In the genomic region with DNA sequence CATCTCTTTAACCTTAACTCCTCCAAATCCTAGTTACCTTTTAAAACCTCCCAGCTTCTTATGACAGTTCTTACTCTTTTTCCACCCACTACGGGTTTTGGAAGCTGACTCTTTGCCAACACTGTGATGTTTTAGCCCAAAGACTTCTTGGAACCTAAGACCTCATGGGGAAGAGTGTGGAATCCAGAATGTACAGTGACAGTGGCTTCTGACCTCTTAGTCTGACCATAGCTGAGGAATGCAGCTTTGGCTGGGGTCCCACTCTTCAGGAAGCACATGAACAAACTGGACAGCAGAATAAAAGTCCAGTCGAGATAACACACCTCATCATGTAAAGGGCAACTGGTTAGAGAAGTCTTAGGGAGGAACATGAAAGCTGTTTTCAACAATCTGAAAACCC, we compare ENCODE assay signal across 1 cellular context.
TF ChIP-seq lines count a peak whose summit lies in the region.

No MANE protein-coding gene starts in this region.

TF ChIP-seq in GM23338, 12 proteins besides CTCF, POLR2A, EP300 and RAD21:
- no peak for TF ChIP-seq ZNF114 (CRISPR knock-in tag; IDR thresholded peaks at IDR 0.05)
- TF ChIP-seq, protein P1, sequence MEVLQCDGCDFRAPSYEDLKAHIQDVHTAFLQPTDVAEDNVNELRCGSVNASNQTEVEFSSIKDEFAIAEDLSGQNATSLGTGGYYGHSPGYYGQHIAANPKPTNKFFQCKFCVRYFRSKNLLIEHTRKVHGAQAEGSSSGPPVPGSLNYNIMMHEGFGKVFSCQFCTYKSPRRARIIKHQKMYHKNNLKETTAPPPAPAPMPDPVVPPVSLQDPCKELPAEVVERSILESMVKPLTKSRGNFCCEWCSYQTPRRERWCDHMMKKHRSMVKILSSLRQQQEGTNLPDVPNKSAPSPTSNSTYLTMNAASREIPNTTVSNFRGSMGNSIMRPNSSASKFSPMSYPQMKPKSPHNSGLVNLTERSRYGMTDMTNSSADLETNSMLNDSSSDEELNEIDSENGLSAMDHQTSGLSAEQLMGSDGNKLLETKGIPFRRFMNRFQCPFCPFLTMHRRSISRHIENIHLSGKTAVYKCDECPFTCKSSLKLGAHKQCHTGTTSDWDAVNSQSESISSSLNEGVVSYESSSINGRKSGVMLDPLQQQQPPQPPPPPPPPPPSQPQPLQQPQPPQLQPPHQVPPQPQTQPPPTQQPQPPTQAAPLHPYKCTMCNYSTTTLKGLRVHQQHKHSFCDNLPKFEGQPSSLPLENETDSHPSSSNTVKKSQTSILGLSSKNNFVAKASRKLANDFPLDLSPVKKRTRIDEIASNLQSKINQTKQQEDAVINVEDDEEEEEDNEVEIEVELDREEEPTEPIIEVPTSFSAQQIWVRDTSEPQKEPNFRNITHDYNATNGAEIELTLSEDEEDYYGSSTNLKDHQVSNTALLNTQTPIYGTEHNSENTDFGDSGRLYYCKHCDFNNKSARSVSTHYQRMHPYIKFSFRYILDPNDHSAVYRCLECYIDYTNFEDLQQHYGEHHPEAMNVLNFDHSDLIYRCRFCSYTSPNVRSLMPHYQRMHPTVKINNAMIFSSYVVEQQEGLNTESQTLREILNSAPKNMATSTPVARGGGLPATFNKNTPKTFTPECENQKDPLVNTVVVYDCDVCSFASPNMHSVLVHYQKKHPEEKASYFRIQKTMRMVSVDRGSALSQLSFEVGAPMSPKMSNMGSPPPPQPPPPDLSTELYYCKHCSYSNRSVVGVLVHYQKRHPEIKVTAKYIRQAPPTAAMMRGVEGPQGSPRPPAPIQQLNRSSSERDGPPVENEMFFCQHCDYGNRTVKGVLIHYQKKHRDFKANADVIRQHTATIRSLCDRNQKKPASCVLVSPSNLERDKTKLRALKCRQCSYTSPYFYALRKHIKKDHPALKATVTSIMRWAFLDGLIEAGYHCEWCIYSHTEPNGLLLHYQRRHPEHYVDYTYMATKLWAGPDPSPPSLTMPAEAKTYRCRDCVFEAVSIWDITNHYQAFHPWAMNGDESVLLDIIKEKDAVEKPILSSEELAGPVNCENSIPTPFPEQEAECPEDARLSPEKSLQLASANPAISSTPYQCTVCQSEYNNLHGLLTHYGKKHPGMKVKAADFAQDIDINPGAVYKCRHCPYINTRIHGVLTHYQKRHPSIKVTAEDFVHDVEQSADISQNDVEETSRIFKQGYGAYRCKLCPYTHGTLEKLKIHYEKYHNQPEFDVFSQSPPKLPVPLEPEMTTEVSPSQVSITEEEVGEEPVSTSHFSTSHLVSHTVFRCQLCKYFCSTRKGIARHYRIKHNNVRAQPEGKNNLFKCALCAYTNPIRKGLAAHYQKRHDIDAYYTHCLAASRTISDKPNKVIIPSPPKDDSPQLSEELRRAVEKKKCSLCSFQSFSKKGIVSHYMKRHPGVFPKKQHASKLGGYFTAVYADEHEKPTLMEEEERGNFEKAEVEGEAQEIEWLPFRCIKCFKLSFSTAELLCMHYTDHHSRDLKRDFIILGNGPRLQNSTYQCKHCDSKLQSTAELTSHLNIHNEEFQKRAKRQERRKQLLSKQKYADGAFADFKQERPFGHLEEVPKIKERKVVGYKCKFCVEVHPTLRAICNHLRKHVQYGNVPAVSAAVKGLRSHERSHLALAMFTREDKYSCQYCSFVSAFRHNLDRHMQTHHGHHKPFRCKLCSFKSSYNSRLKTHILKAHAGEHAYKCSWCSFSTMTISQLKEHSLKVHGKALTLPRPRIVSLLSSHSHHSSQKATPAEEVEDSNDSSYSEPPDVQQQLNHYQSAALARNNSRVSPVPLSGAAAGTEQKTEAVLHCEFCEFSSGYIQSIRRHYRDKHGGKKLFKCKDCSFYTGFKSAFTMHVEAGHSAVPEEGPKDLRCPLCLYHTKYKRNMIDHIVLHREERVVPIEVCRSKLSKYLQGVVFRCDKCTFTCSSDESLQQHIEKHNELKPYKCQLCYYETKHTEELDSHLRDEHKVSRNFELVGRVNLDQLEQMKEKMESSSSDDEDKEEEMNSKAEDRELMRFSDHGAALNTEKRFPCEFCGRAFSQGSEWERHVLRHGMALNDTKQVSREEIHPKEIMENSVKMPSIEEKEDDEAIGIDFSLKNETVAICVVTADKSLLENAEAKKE (CRISPR knock-in tag; IDR thresholded peaks at IDR 0.05): no peak
- TF ChIP-seq, protein P2, sequence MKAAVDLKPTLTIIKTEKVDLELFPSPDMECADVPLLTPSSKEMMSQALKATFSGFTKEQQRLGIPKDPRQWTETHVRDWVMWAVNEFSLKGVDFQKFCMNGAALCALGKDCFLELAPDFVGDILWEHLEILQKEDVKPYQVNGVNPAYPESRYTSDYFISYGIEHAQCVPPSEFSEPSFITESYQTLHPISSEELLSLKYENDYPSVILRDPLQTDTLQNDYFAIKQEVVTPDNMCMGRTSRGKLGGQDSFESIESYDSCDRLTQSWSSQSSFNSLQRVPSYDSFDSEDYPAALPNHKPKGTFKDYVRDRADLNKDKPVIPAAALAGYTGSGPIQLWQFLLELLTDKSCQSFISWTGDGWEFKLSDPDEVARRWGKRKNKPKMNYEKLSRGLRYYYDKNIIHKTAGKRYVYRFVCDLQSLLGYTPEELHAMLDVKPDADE (IDR thresholded peaks at IDR 0.05): no peak
- no peak for TF ChIP-seq CREB1 (CRISPR knock-in tag; IDR thresholded peaks at IDR 0.05; ENCODE audit: low read depth)
- no peak for TF ChIP-seq NANOG (IDR thresholded peaks at IDR 0.05; ENCODE audit: borderline replicate concordance)
- TF ChIP-seq EZH2phosphoT487 (IDR thresholded peaks at IDR 0.05; ENCODE audit: unreplicated experiment): no peak
- no peak for TF ChIP-seq STAT1 (IDR thresholded peaks at IDR 0.05; ENCODE audit: unreplicated experiment)
- TF ChIP-seq JUNB (IDR thresholded peaks at IDR 0.05; ENCODE audit: unreplicated experiment): no peak
- no peak for TF ChIP-seq ZNF331 (CRISPR knock-in tag; IDR thresholded peaks at IDR 0.05; ENCODE audit: low read depth)
- no peak for TF ChIP-seq EZH2 (IDR thresholded peaks at IDR 0.05; ENCODE audit: low read depth, unreplicated experiment)
- no peak for TF ChIP-seq POLR2AphosphoS5 (IDR thresholded peaks at IDR 0.05; ENCODE audit: low read depth)
- TF ChIP-seq, protein P3, sequence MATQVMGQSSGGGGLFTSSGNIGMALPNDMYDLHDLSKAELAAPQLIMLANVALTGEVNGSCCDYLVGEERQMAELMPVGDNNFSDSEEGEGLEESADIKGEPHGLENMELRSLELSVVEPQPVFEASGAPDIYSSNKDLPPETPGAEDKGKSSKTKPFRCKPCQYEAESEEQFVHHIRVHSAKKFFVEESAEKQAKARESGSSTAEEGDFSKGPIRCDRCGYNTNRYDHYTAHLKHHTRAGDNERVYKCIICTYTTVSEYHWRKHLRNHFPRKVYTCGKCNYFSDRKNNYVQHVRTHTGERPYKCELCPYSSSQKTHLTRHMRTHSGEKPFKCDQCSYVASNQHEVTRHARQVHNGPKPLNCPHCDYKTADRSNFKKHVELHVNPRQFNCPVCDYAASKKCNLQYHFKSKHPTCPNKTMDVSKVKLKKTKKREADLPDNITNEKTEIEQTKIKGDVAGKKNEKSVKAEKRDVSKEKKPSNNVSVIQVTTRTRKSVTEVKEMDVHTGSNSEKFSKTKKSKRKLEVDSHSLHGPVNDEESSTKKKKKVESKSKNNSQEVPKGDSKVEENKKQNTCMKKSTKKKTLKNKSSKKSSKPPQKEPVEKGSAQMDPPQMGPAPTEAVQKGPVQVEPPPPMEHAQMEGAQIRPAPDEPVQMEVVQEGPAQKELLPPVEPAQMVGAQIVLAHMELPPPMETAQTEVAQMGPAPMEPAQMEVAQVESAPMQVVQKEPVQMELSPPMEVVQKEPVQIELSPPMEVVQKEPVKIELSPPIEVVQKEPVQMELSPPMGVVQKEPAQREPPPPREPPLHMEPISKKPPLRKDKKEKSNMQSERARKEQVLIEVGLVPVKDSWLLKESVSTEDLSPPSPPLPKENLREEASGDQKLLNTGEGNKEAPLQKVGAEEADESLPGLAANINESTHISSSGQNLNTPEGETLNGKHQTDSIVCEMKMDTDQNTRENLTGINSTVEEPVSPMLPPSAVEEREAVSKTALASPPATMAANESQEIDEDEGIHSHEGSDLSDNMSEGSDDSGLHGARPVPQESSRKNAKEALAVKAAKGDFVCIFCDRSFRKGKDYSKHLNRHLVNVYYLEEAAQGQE (IDR thresholded peaks at IDR 0.05; ENCODE audit: unreplicated experiment): no peak
